Comparison of ENCODE assay signal across 1 cellular context in the genomic region with DNA sequence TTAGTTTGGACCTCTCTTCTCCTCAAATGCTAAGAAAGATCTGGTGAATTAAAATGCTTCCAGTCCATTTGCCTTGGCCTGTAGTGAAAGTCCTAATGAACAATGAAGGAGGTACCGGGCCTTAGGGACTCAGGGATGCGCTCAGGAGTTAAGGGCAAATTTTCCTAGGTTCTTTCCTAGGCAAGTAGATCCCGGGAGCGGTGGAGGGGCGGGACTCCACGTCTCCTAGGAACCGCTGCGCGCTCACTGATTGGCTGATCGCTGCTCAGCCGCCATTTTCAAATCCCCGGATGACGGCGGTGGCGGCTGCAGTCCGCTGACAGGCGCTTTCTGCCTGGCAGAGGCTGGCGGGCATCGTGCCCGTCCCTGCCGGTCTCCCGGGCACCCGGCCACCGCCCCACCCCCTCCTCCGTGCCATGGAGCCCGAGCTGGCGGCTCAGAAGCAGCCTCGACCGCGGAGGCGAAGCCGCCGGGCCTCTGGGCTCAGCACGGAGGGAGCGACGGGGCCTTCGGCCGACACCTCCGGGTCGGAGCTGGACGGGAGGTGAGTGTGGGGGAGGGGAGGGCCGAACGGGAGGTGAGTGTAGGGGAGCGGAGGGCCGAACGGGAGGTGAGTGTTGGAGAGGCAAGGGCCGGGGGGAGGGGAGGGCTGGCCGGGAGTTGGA.
TF ChIP-seq lines count a peak whose summit lies in the region.

A gene with protein sequence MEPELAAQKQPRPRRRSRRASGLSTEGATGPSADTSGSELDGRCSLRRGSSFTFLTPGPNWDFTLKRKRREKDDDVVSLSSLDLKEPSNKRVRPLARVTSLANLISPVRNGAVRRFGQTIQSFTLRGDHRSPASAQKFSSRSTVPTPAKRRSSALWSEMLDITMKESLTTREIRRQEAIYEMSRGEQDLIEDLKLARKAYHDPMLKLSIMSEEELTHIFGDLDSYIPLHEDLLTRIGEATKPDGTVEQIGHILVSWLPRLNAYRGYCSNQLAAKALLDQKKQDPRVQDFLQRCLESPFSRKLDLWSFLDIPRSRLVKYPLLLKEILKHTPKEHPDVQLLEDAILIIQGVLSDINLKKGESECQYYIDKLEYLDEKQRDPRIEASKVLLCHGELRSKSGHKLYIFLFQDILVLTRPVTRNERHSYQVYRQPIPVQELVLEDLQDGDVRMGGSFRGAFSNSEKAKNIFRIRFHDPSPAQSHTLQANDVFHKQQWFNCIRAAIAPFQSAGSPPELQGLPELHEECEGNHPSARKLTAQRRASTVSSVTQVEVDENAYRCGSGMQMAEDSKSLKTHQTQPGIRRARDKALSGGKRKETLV (plus strand): TSS at position 281 of the 665 bp plus-strand sequence. CDS start 136 bp downstream, at position 417.

TF ChIP-seq in HEK293, 187 proteins besides CTCF, POLR2A, EP300 and RAD21 (continued from another document and continues in another):
- no peak for TF ChIP-seq ZNF23 (tag by site-specific recombination; IDR thresholded peaks at IDR 0.05; ENCODE audit: borderline replicate concordance)
- TF ChIP-seq, protein P1, sequence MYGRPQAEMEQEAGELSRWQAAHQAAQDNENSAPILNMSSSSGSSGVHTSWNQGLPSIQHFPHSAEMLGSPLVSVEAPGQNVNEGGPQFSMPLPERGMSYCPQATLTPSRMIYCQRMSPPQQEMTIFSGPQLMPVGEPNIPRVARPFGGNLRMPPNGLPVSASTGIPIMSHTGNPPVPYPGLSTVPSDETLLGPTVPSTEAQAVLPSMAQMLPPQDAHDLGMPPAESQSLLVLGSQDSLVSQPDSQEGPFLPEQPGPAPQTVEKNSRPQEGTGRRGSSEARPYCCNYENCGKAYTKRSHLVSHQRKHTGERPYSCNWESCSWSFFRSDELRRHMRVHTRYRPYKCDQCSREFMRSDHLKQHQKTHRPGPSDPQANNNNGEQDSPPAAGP (tag by site-specific recombination; IDR thresholded peaks at IDR 0.05) = peak; percentile 66
- peak; percentile 98 for TF ChIP-seq ZBTB8A (tag by site-specific recombination; IDR thresholded peaks at IDR 0.05)
- peak; percentile 50 for TF ChIP-seq KLF16 (tag by site-specific recombination; IDR thresholded peaks at IDR 0.05)
- no peak for TF ChIP-seq ZNF341 (tag by site-specific recombination; IDR thresholded peaks at IDR 0.05; ENCODE audit: low read depth)
- TF ChIP-seq, protein P2, sequence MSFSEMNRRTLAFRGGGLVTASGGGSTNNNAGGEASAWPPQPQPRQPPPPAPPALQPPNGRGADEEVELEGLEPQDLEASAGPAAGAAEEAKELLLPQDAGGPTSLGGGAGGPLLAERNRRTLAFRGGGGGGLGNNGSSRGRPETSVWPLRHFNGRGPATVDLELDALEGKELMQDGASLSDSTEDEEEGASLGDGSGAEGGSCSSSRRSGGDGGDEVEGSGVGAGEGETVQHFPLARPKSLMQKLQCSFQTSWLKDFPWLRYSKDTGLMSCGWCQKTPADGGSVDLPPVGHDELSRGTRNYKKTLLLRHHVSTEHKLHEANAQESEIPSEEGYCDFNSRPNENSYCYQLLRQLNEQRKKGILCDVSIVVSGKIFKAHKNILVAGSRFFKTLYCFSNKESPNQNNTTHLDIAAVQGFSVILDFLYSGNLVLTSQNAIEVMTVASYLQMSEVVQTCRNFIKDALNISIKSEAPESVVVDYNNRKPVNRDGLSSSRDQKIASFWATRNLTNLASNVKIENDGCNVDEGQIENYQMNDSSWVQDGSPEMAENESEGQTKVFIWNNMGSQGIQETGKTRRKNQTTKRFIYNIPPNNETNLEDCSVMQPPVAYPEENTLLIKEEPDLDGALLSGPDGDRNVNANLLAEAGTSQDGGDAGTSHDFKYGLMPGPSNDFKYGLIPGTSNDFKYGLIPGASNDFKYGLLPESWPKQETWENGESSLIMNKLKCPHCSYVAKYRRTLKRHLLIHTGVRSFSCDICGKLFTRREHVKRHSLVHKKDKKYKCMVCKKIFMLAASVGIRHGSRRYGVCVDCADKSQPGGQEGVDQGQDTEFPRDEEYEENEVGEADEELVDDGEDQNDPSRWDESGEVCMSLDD (tag by site-specific recombination; IDR thresholded peaks at IDR 0.05) = 0 out of 2 replicates have a peak, but pooled peaks have one; percentile 20
- TF ChIP-seq ZNF302 (tag by site-specific recombination; IDR thresholded peaks at IDR 0.05; ENCODE audit: low read depth) = no peak
- TF ChIP-seq TCF7L2 (IDR thresholded peaks at IDR 0.05; ENCODE audit: borderline replicate concordance, low read depth, low read length) = no peak
- no peak for TF ChIP-seq MYNN (tag by site-specific recombination; IDR thresholded peaks at IDR 0.05; ENCODE audit: borderline replicate concordance)
- TF ChIP-seq WT1 (tag by site-specific recombination; IDR thresholded peaks at IDR 0.05) = no peak
- TF ChIP-seq, protein P3, sequence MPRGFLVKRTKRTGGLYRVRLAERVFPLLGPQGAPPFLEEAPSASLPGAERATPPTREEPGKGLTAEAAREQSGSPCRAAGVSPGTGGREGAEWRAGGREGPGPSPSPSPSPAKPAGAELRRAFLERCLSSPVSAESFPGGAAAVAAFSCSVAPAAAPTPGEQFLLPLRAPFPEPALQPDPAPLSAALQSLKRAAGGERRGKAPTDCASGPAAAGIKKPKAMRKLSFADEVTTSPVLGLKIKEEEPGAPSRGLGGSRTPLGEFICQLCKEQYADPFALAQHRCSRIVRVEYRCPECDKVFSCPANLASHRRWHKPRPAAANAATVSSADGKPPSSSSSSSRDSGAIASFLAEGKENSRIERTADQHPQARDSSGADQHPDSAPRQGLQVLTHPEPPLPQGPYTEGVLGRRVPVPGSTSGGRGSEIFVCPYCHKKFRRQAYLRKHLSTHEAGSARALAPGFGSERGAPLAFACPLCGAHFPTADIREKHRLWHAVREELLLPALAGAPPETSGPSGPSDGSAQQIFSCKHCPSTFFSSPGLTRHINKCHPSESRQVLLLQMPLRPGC (tag by site-specific recombination; IDR thresholded peaks at IDR 0.05) = peak; percentile 31; the same call in 1 of the 2 replicates
- TF ChIP-seq TRIM28 (IDR thresholded peaks at IDR 0.05; ENCODE audit: borderline replicate concordance, low read length) = no peak
- peak; percentile 70; the same call in 1 of the 2 replicates for TF ChIP-seq YY1 (tag by site-specific recombination; IDR thresholded peaks at IDR 0.05)
- TF ChIP-seq ZNF423 (tag by site-specific recombination; IDR thresholded peaks at IDR 0.05) = no peak
- TF ChIP-seq, protein P4, sequence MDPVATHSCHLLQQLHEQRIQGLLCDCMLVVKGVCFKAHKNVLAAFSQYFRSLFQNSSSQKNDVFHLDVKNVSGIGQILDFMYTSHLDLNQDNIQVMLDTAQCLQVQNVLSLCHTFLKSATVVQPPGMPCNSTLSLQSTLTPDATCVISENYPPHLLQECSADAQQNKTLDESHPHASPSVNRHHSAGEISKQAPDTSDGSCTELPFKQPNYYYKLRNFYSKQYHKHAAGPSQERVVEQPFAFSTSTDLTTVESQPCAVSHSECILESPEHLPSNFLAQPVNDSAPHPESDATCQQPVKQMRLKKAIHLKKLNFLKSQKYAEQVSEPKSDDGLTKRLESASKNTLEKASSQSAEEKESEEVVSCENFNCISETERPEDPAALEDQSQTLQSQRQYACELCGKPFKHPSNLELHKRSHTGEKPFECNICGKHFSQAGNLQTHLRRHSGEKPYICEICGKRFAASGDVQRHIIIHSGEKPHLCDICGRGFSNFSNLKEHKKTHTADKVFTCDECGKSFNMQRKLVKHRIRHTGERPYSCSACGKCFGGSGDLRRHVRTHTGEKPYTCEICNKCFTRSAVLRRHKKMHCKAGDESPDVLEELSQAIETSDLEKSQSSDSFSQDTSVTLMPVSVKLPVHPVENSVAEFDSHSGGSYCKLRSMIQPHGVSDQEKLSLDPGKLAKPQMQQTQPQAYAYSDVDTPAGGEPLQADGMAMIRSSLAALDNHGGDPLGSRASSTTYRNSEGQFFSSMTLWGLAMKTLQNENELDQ (tag by site-specific recombination; IDR thresholded peaks at IDR 0.05; ENCODE audit: low read depth) = no peak
- TF ChIP-seq IKZF3 (tag by site-specific recombination; IDR thresholded peaks at IDR 0.05) = peak; percentile 96
- TF ChIP-seq BCL11B (tag by site-specific recombination; IDR thresholded peaks at IDR 0.05; ENCODE audit: low read depth) = peak; percentile 66; the same call in 1 of the 2 replicates
- TF ChIP-seq, protein P5, sequence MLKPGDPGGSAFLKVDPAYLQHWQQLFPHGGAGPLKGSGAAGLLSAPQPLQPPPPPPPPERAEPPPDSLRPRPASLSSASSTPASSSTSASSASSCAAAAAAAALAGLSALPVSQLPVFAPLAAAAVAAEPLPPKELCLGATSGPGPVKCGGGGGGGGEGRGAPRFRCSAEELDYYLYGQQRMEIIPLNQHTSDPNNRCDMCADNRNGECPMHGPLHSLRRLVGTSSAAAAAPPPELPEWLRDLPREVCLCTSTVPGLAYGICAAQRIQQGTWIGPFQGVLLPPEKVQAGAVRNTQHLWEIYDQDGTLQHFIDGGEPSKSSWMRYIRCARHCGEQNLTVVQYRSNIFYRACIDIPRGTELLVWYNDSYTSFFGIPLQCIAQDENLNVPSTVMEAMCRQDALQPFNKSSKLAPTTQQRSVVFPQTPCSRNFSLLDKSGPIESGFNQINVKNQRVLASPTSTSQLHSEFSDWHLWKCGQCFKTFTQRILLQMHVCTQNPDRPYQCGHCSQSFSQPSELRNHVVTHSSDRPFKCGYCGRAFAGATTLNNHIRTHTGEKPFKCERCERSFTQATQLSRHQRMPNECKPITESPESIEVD (tag by site-specific recombination; IDR thresholded peaks at IDR 0.05) = no peak
- TF ChIP-seq ZNF610 (tag by site-specific recombination; IDR thresholded peaks at IDR 0.05; ENCODE audit: borderline replicate concordance) = peak; percentile 80
- no peak for TF ChIP-seq ZNF214 (tag by site-specific recombination; IDR thresholded peaks at IDR 0.05; ENCODE audit: borderline replicate concordance)
- TF ChIP-seq, protein P6, sequence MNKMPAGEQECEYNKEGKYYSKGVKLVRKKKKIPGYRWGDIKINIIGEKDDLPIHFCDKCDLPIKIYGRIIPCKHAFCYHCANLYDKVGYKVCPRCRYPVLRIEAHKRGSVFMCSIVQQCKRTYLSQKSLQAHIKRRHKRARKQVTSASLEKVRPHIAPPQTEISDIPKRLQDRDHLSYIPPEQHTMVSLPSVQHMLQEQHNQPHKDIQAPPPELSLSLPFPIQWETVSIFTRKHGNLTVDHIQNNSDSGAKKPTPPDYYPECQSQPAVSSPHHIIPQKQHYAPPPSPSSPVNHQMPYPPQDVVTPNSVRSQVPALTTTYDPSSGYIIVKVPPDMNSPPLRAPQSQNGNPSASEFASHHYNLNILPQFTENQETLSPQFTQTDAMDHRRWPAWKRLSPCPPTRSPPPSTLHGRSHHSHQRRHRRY (tag by site-specific recombination; IDR thresholded peaks at IDR 0.05) = no peak
- peak; percentile 58 for TF ChIP-seq ZFHX2 (tag by site-specific recombination; conservative IDR thresholded peaks at IDR 0.05)
- 0 out of 2 replicates have a peak, but pooled peaks have one; percentile 48 for TF ChIP-seq ZNF561 (tag by site-specific recombination; IDR thresholded peaks at IDR 0.05; ENCODE audit: borderline replicate concordance)
- peak; percentile 74; the same call in 1 of the 2 replicates for TF ChIP-seq ZBTB17 (tag by site-specific recombination; IDR thresholded peaks at IDR 0.05)
- peak; percentile 60 for TF ChIP-seq GLIS1 (tag by site-specific recombination; IDR thresholded peaks at IDR 0.05)
- no peak for TF ChIP-seq ZNF629 (tag by site-specific recombination; IDR thresholded peaks at IDR 0.05)
- peak; percentile 73 for TF ChIP-seq GLIS2 (tag by site-specific recombination; IDR thresholded peaks at IDR 0.05)
- TF ChIP-seq, protein P7, sequence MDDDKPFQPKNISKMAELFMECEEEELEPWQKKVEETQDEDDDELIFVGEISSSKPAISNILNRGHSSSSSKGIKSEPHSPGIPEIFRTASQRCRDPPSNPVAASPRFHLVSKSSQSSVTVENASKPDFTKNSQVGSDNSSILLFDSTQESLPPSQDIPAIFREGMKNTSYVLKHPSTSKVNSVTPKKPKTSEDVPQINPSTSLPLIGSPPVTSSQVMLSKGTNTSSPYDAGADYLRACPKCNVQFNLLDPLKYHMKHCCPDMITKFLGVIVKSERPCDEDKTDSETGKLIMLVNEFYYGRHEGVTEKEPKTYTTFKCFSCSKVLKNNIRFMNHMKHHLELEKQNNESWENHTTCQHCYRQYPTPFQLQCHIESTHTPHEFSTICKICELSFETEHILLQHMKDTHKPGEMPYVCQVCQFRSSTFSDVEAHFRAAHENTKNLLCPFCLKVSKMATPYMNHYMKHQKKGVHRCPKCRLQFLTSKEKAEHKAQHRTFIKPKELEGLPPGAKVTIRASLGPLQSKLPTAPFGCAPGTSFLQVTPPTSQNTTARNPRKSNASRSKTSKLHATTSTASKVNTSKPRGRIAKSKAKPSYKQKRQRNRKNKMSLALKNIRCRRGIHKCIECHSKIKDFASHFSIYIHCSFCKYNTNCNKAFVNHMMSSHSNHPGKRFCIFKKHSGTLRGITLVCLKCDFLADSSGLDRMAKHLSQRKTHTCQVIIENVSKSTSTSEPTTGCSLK (tag by site-specific recombination; IDR thresholded peaks at IDR 0.05) = no peak
- TF ChIP-seq ZNF366 (tag by site-specific recombination; conservative IDR thresholded peaks at IDR 0.05) = no peak
- TF ChIP-seq ZNF266 (tag by site-specific recombination; IDR thresholded peaks at IDR 0.05; ENCODE audit: low read depth) = no peak
- TF ChIP-seq MZF1 (tag by site-specific recombination; IDR thresholded peaks at IDR 0.05; ENCODE audit: borderline replicate concordance) = 0 out of 2 replicates have a peak, but pooled peaks have one; percentile 26
- TF ChIP-seq ZFP37 (tag by site-specific recombination; IDR thresholded peaks at IDR 0.05) = peak; percentile 86
- TF ChIP-seq, protein P8, sequence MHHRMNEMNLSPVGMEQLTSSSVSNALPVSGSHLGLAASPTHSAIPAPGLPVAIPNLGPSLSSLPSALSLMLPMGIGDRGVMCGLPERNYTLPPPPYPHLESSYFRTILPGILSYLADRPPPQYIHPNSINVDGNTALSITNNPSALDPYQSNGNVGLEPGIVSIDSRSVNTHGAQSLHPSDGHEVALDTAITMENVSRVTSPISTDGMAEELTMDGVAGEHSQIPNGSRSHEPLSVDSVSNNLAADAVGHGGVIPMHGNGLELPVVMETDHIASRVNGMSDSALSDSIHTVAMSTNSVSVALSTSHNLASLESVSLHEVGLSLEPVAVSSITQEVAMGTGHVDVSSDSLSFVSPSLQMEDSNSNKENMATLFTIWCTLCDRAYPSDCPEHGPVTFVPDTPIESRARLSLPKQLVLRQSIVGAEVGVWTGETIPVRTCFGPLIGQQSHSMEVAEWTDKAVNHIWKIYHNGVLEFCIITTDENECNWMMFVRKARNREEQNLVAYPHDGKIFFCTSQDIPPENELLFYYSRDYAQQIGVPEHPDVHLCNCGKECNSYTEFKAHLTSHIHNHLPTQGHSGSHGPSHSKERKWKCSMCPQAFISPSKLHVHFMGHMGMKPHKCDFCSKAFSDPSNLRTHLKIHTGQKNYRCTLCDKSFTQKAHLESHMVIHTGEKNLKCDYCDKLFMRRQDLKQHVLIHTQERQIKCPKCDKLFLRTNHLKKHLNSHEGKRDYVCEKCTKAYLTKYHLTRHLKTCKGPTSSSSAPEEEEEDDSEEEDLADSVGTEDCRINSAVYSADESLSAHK (tag by site-specific recombination; IDR thresholded peaks at IDR 0.05) = 0 out of 2 replicates have a peak, but pooled peaks have one; percentile 24
- TF ChIP-seq ZBTB21 (tag by site-specific recombination; IDR thresholded peaks at IDR 0.05) = no peak
- peak; percentile 67 for TF ChIP-seq SP2 (tag by site-specific recombination; IDR thresholded peaks at IDR 0.05)
- TF ChIP-seq GLI4 (tag by site-specific recombination; IDR thresholded peaks at IDR 0.05) = 0 out of 2 replicates have a peak, but pooled peaks have one; percentile 35
- no peak for TF ChIP-seq ZNF274 (IDR thresholded peaks at IDR 0.05; ENCODE audit: low read length)
- no peak for TF ChIP-seq ZNF274 (tag by site-specific recombination; IDR thresholded peaks at IDR 0.05; ENCODE audit: borderline replicate concordance)
- no peak for TF ChIP-seq ZNF221 (tag by site-specific recombination; IDR thresholded peaks at IDR 0.05; ENCODE audit: borderline replicate concordance)
- no peak for TF ChIP-seq ZNF354C (tag by site-specific recombination; IDR thresholded peaks at IDR 0.05; ENCODE audit: borderline replicate concordance, low read depth)
- peak; percentile 20; the same call in 1 of the 2 replicates for TF ChIP-seq ZNF24 (tag by site-specific recombination; IDR thresholded peaks at IDR 0.05)
